Comparison of ENCODE assay signal across 8 cellular contexts in genomic region chr2:106085441-106085911, GRCh38.
DNase-seq lines count a peak whose midpoint lies in the region; ATAC-seq and TF ChIP-seq lines count a peak whose summit lies in the region.

No MANE protein-coding gene starts in this region.

- H3K9me3 Mint-ChIP-seq in activated CD4-positive, alpha-beta T cell treated with anti-CD3 and anti-CD28 coated beads, Interleukin-2, amount 10 ng/mL, durations not matched to agents 7 days and 5 days: peaks cover 12% of the 10 kb centered on the region
- H3K9me3 Mint-ChIP-seq in endothelial cell (ENCODE audit: unreplicated experiment) (no peaks in the 10 kb centered on the region), progenitor cell of endocrine pancreas (ENCODE audit: low read depth) (peaks cover 4% of the 10 kb centered on the region)

- H3K27me3 Mint-ChIP-seq in activated CD4-positive, alpha-beta T cell treated with anti-CD3 and anti-CD28 coated beads, Interleukin-2, amount 10 ng/mL, durations not matched to agents 7 days and 5 days: no peaks in the 10 kb centered on the region
- H3K27me3 Mint-ChIP-seq in endothelial cell (ENCODE audit: unreplicated experiment): no peaks in the 10 kb centered on the region
- no peaks in the 10 kb centered on the region for H3K27me3 Mint-ChIP-seq in progenitor cell of endocrine pancreas

- ATAC-seq in HG02870 (IDR thresholded peaks at IDR 0.05; ENCODE audit: unreplicated experiment): peak; percentile 72

- CTCF ChIA-PET in activated CD4-positive, alpha-beta T cell treated with anti-CD3 and anti-CD28 coated beads, Interleukin-2, amount 10 ng/mL, durations not matched to agents 7 days and 5 days (lab: Charles Lee): interaction anchor here (1.3 to 2.5 kb wide), 2 partner anchors 9 to 23 kb away, joined by 4 to 18 read pairs; no protein-coding TSS in a partner anchor

- peak overlapping the region; percentile 76 for H3K27ac Mint-ChIP-seq in activated CD4-positive, alpha-beta T cell treated with anti-CD3 and anti-CD28 coated beads, Interleukin-2, amount 10 ng/mL, durations not matched to agents 7 days and 5 days
- H3K27ac Mint-ChIP-seq in endothelial cell (ENCODE audit: unreplicated experiment) (no peak overlapping the region), progenitor cell of endocrine pancreas (no peak overlapping the region)

- TF ChIP-seq CTCF in endothelial cell (IDR thresholded peaks at IDR 0.05; ENCODE audit: unreplicated experiment) (no peak), progenitor cell of endocrine pancreas (IDR thresholded peaks at IDR 0.05; ENCODE audit: unreplicated experiment) (peak; percentile 34)

- DNase-seq in CD1c-positive myeloid dendritic cell (ENCODE audit: extremely low spot score) (peak; percentile 36), endothelial cell (ENCODE audit: low spot score) (peak; percentile 50), progenitor cell of endocrine pancreas (ENCODE audit: low spot score, unreplicated experiment) (no peak), HK-2 (ENCODE audit: unreplicated experiment) (no peak), NCI-H2171 (lab: John Stamatoyannopoulos, UW) (no peak), NCI-H1417 treated with DMSO at 0.1 percent for 48 hours (lab: John Stamatoyannopoulos, UW) (no peak)
- peak; percentile 70 for DNase-seq in activated CD4-positive, alpha-beta T cell treated with anti-CD3 and anti-CD28 coated beads, Interleukin-2, amount 10 ng/mL, durations not matched to agents 7 days and 5 days

- peaks cover 23% of the 10 kb centered on the region for H3K36me3 Mint-ChIP-seq in activated CD4-positive, alpha-beta T cell treated with anti-CD3 and anti-CD28 coated beads, Interleukin-2, amount 10 ng/mL, durations not matched to agents 7 days and 5 days (ENCODE audit: low read depth)
- no peaks in the 10 kb centered on the region for H3K36me3 Mint-ChIP-seq in endothelial cell (ENCODE audit: low read depth, unreplicated experiment)
- no peaks in the 10 kb centered on the region for H3K36me3 Mint-ChIP-seq in progenitor cell of endocrine pancreas (ENCODE audit: insufficient read depth)

- POLR2A ChIA-PET in activated CD4-positive, alpha-beta T cell treated with anti-CD3 and anti-CD28 coated beads, Interleukin-2, amount 10 ng/mL, durations not matched to agents 7 days and 5 days (lab: Charles Lee): no interaction called here

- H3K4me1 Mint-ChIP-seq in activated CD4-positive, alpha-beta T cell treated with anti-CD3 and anti-CD28 coated beads, Interleukin-2, amount 10 ng/mL, durations not matched to agents 7 days and 5 days: peaks cover 49% of the 10 kb centered on the region
- H3K4me1 Mint-ChIP-seq in endothelial cell (ENCODE audit: unreplicated experiment) (no peaks in the 10 kb centered on the region), progenitor cell of endocrine pancreas (ENCODE audit: low read depth) (no peaks in the 10 kb centered on the region)

- H3K4me3 Mint-ChIP-seq in activated CD4-positive, alpha-beta T cell treated with anti-CD3 and anti-CD28 coated beads, Interleukin-2, amount 10 ng/mL, durations not matched to agents 7 days and 5 days: no peak overlapping the region
- no peak overlapping the region for H3K4me3 Mint-ChIP-seq in endothelial cell (ENCODE audit: unreplicated experiment)
- no peak overlapping the region for H3K4me3 Mint-ChIP-seq in progenitor cell of endocrine pancreas (ENCODE audit: low read depth)

Comparison
In these comparisons a context has a peak if more than half of its experiments do, and no peak if none do; other contexts are left out.
1. DNase-seq: peak in CD1c-positive myeloid dendritic cell (single experiment), activated CD4-positive, alpha-beta T cell treated with anti-CD3 and anti-CD28 coated beads, Interleukin-2, amount 10 ng/mL, durations not matched to agents 7 days and 5 days (single experiment) and endothelial cell (single experiment); none in progenitor cell of endocrine pancreas (single experiment), HK-2 (single experiment), NCI-H2171 (single experiment) and NCI-H1417 treated with DMSO at 0.1 percent for 48 hours (single experiment).